In the genomic region with DNA sequence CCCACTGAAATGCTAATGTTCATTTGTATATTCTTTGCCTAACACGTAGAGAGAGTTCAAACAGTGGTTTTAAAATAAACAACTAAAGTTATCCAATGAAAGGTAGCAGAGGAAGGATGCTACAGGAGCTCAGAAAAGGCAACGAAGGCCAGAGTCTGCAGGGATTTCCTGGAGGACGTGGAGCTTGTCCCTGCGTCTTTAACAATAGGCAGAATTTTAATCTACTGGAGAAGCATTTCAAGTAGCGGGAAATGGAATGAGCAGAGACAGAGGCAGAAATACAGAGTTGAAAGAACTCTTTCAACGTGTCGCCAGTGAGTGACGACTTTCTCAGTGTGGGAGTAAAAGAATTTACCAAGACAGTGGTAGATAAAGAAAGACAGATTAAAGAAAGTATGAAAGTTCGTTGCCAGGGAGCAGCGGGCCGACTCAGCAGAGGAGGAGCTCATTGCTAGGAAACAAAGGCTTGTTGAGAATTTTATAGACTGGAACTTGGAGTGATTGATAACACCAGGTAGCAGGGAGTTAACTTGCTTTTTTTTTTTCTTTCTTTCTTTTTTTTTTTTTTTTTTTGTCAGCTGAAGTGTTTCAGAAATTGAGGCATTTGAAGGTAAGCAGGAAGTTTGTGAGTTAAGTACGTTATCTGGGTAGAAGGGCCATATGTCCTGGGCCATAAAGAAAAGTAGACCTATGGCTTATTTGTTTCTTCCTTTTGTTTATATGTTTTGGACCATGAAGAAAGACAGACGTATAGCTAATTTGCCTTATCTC, we compare ENCODE assay signal across 8 cellular contexts. TPM values are rescaled to one million over a fixed set of nuclear protein-coding genes. Genes with fewer than 3 reads are reported as not detected.
DNase-seq lines count a peak whose midpoint lies in the region; ATAC-seq and TF ChIP-seq lines count a peak whose summit lies in the region.

No MANE protein-coding gene starts in this region.

- peak overlapping the region; percentile 91 to 100 (median 98) for H3K27ac Mint-ChIP-seq in CD8-positive, alpha-beta memory T cell

- CTCF ChIA-PET in CD8-positive, alpha-beta memory T cell (lab: Charles Lee) = interaction anchor here (0.7 to 1.5 kb wide), 5 partner anchors 11 to 96 kb away, joined by 3 to 9 read pairs (median 5); partner anchors contain the start of gene DDX1

- H3K27me3 ChIP-seq in CD8-positive, alpha-beta memory T cell (ENCODE audit: insufficient read depth, low read length, poor library complexity, severe bottlenecking) = no peaks in the 10 kb centered on the region
- H3K27me3 ChIP-seq in RWPE2 (ENCODE audit: insufficient read depth, poor library complexity, severe bottlenecking) (no peaks in the 10 kb centered on the region), iPS-15b (ENCODE audit: control insufficient read depth, insufficient read depth, low read length) (peaks cover 2% of the 10 kb centered on the region)

- no peaks in the 10 kb centered on the region for H3K9me3 ChIP-seq in CD8-positive, alpha-beta memory T cell (ENCODE audit: low read length)
- H3K9me3 ChIP-seq in RWPE2 (ENCODE audit: severe bottlenecking) (no peaks in the 10 kb centered on the region), iPS-15b (ENCODE audit: control insufficient read depth, insufficient read depth, low read length) (no peaks in the 10 kb centered on the region)

- ATAC-seq in GM19397 (IDR thresholded peaks at IDR 0.05; ENCODE audit: unreplicated experiment) (peak; percentile 20), HG03469 (IDR thresholded peaks at IDR 0.05; ENCODE audit: unreplicated experiment) (peak; percentile 19), RWPE2 (ENCODE audit: low read depth) (peak; percentile 32)

- peak in 1 of 5 donors; percentile 68 for DNase-seq in CD8-positive, alpha-beta memory T cell
- no peak for DNase-seq in RWPE2 (ENCODE audit: low spot score)
- DNase-seq in astrocyte of the spinal cord (ENCODE audit: low read depth, low spot score) = peak; percentile 71
- DNase-seq in skeletal muscle cell (ENCODE audit: low read depth) = no peak
- no peak for DNase-seq in islet precursor cell

- peak overlapping the region; percentile 72 for H3K27ac ChIP-seq in CD8-positive, alpha-beta memory T cell (ENCODE audit: low read depth, low read length)
- H3K27ac ChIP-seq in RWPE2 (ENCODE audit: poor library complexity, severe bottlenecking) = peak overlapping the region; percentile 18

- H3K4me1 Mint-ChIP-seq in CD8-positive, alpha-beta memory T cell = peaks cover 37 to 46% (median 40%) of the 10 kb centered on the region in 3 donors

- no peaks in the 10 kb centered on the region for H3K36me3 ChIP-seq in CD8-positive, alpha-beta memory T cell (ENCODE audit: insufficient read depth, low read length)
- H3K36me3 ChIP-seq in RWPE2 (ENCODE audit: low read depth) (peaks cover under 1% of the 10 kb centered on the region; the same call in 1 of the 2 replicates), iPS-15b (ENCODE audit: control insufficient read depth, insufficient read depth, low read length) (no peaks in the 10 kb centered on the region)

- H3K36me3 Mint-ChIP-seq in CD8-positive, alpha-beta memory T cell = peaks cover 0 to 16% (median 0%) of the 10 kb centered on the region in 3 donors

- H3K4me3 Mint-ChIP-seq in CD8-positive, alpha-beta memory T cell = peak overlapping the region; percentile 95 to 100 (median 100)

- peaks cover 7 to 8% of the 10 kb centered on the region in 2 donors for H3K27me3 Mint-ChIP-seq in CD8-positive, alpha-beta memory T cell

- TF ChIP-seq CTCF in RWPE2 (IDR thresholded peaks at IDR 0.05; ENCODE audit: poor library complexity, severe bottlenecking) (no peak), astrocyte of the spinal cord (IDR thresholded peaks at IDR 0.05; ENCODE audit: low read depth, low read length) (no peak)

- no peaks in the 10 kb centered on the region for H3K9me3 Mint-ChIP-seq in CD8-positive, alpha-beta memory T cell

- H3K9ac ChIP-seq in iPS-15b (ENCODE audit: low read depth, low read length) = peak overlapping the region; percentile 26

- peak overlapping the region; percentile 71 for H3K4me3 ChIP-seq in CD8-positive, alpha-beta memory T cell (ENCODE audit: low read length)
- H3K4me3 ChIP-seq in RWPE2 (ENCODE audit: severe bottlenecking) = peak overlapping the region; percentile 50
- H3K4me3 ChIP-seq in astrocyte of the spinal cord (ENCODE audit: low read depth, low read length) = peak overlapping the region; percentile 72
- peak overlapping the region; percentile 90 for H3K4me3 ChIP-seq in iPS-15b (ENCODE audit: low read depth, low read length)
- H3K4me3 ChIP-seq in skeletal muscle cell (ENCODE audit: low read depth, low read length) = peak overlapping the region; percentile 96

- POLR2A ChIA-PET in CD8-positive, alpha-beta memory T cell (lab: Charles Lee) = interaction anchor here (0.6 to 1.3 kb wide), 4 partner anchors 13 to 32 kb away, joined by 3 to 5 read pairs (median 4); partner anchors contain the start of gene DDX1

- H3K4me1 ChIP-seq in CD8-positive, alpha-beta memory T cell (ENCODE audit: insufficient read depth, low read length) = peaks cover 12% of the 10 kb centered on the region
- peaks cover 5% of the 10 kb centered on the region for H3K4me1 ChIP-seq in RWPE2 (ENCODE audit: insufficient read depth, poor library complexity, severe bottlenecking)
- H3K4me1 ChIP-seq in iPS-15b (ENCODE audit: control insufficient read depth, insufficient read depth, low read length) = peaks cover 4% of the 10 kb centered on the region

- in situ Hi-C loops in astrocyte of the spinal cord (cut with HindIII; ENCODE audit: low sequenced_read_pairs) = no loop called here

RNA-seq across cellular contexts. Expression of gene NBAS, which starts 0.6 kb away (rescaled TPM):
- total RNA-seq in CD8-positive, alpha-beta memory T cell = 10 to 100 TPM; 30.6 to 34.1 TPM
- 22.0 TPM for polyA plus RNA-seq in CD8-positive, alpha-beta memory T cell

RNA-seq across cellular contexts. Expression of gene DDX1, which starts 29.9 kb away (rescaled TPM):
- 100 to 1,000 TPM; 132 to 137 TPM for total RNA-seq in CD8-positive, alpha-beta memory T cell
- polyA plus RNA-seq in CD8-positive, alpha-beta memory T cell = 54.1 TPM
